8 cellular contexts compared by ENCODE assay signal in genomic region chr10:129963076-129963830, GRCh38. TPM values are rescaled to one million over a fixed set of nuclear protein-coding genes. Genes with fewer than 3 reads are reported as not detected.
DNase-seq lines count a peak whose midpoint lies in the region; ATAC-seq and TF ChIP-seq lines count a peak whose summit lies in the region.

No MANE protein-coding gene starts in this region.

- peaks cover 61% of the 10 kb centered on the region for H3K27me3 Mint-ChIP-seq in activated CD8-positive, alpha-beta T cell treated with anti-CD3 and anti-CD28 coated beads for 36 hours

- no peak overlapping the region for H3K27ac Mint-ChIP-seq in activated CD8-positive, alpha-beta T cell treated with anti-CD3 and anti-CD28 coated beads for 36 hours

- POLR2A ChIA-PET in activated CD8-positive, alpha-beta T cell treated with anti-CD3 and anti-CD28 coated beads for 36 hours (lab: Charles Lee): no interaction called here

- H3K4me3 Mint-ChIP-seq in activated CD8-positive, alpha-beta T cell treated with anti-CD3 and anti-CD28 coated beads for 36 hours: peak overlapping the region; percentile 58

- no peaks in the 10 kb centered on the region for H3K36me3 Mint-ChIP-seq in activated CD8-positive, alpha-beta T cell treated with anti-CD3 and anti-CD28 coated beads for 36 hours (ENCODE audit: low read depth)

- H3K9me3 Mint-ChIP-seq in activated CD8-positive, alpha-beta T cell treated with anti-CD3 and anti-CD28 coated beads for 36 hours: no peaks in the 10 kb centered on the region

- peaks cover 19 to 39% of the 10 kb centered on the region in 2 donors for H3K27me3 ChIP-seq in right atrium auricular region
- H3K27me3 ChIP-seq in skeletal muscle tissue (ENCODE audit: control insufficient read depth in 3 of 3, insufficient read depth in 3 of 3, low read length in 3 of 3): peaks cover 0 to 67% (median 52%) of the 10 kb centered on the region in 3 donors

- DNase-seq in DMS53 (lab: John Stamatoyannopoulos, UW) (peak; percentile 3), DMS53 treated with DMSO at 0.1 percent for 48 hours (lab: John Stamatoyannopoulos, UW; ENCODE audit: unreplicated experiment) (no peak), right atrium auricular region (ENCODE audit: low spot score) (peak; percentile 61)
- DNase-seq in activated CD8-positive, alpha-beta T cell treated with anti-CD3 and anti-CD28 coated beads for 36 hours: no peak

- H3K4me1 ChIP-seq in right atrium auricular region: peaks cover 0 to 26% of the 10 kb centered on the region in 2 donors
- H3K4me1 ChIP-seq in skeletal muscle tissue (ENCODE audit: control insufficient read depth in 3 of 3, insufficient read depth in 3 of 3, low read length in 3 of 3): peaks cover 9 to 21% (median 11%) of the 10 kb centered on the region in 3 donors

- TF ChIP-seq CTCF in activated CD8-positive, alpha-beta T cell treated with anti-CD3 and anti-CD28 coated beads for 36 hours (IDR thresholded peaks at IDR 0.05): no peak
- no peak for TF ChIP-seq CTCF in right atrium auricular region (IDR thresholded peaks at IDR 0.05)

- CTCF ChIA-PET in activated CD8-positive, alpha-beta T cell treated with anti-CD3 and anti-CD28 coated beads for 36 hours (lab: Charles Lee): no interaction called here

- peak overlapping the region; percentile 50 to 68 for H3K4me3 ChIP-seq in right atrium auricular region
- H3K4me3 ChIP-seq in skeletal muscle tissue (ENCODE audit: low read length in 3 of 3): peak overlapping the region; percentile 73 to 89 (median 74)

- peak overlapping the region; percentile 60 to 80 (median 79) for H3K9ac ChIP-seq in skeletal muscle tissue (ENCODE audit: low read depth in 1 of 3, low read length in 3 of 3)

- peak; percentile 14 for ATAC-seq in activated CD8-positive, alpha-beta T cell treated with anti-CD3 and anti-CD28 coated beads for 36 hours
- no peak for ATAC-seq in HG03280 (IDR thresholded peaks at IDR 0.05; ENCODE audit: unreplicated experiment)
- no peak for ATAC-seq in GM18520 (IDR thresholded peaks at IDR 0.05; ENCODE audit: unreplicated experiment)
- ATAC-seq in GM19324 (IDR thresholded peaks at IDR 0.05; ENCODE audit: low FRiP score, unreplicated experiment): no peak

- H3K27ac ChIP-seq in right atrium auricular region: peak overlapping the region; percentile 82 to 85
- peak overlapping the region; percentile 72 for H3K27ac ChIP-seq in skeletal muscle tissue (ENCODE audit: low read depth, low read length)

- peaks cover 20% of the 10 kb centered on the region for H3K4me1 Mint-ChIP-seq in activated CD8-positive, alpha-beta T cell treated with anti-CD3 and anti-CD28 coated beads for 36 hours (ENCODE audit: low read depth)

- H3K9me3 ChIP-seq in right atrium auricular region (no peaks in the 10 kb centered on the region), skeletal muscle tissue (ENCODE audit: control insufficient read depth in 3 of 3, low read length in 3 of 3) (no peaks in the 10 kb centered on the region)

- intact Hi-C loops in activated CD8-positive, alpha-beta T cell treated with anti-CD3 and anti-CD28 coated beads for 36 hours (cut with micrococcal nuclease): no loop called here

- H3K36me3 ChIP-seq in right atrium auricular region (no peaks in the 10 kb centered on the region), skeletal muscle tissue (ENCODE audit: control insufficient read depth in 3 of 3, insufficient read depth in 3 of 3, low read length in 3 of 3) (no peaks in the 10 kb centered on the region)

RNA-seq across cellular contexts. Expression of gene EBF3, which starts 0.8 kb away (rescaled TPM):
- total RNA-seq in activated CD8-positive, alpha-beta T cell treated with anti-CD3 and anti-CD28 coated beads for 36 hours: not detected
- total RNA-seq in right atrium auricular region (1 to 10 TPM; 5.8 to 6.9 TPM), skeletal muscle tissue (33.4 TPM)

Comparison
In these comparisons a context has a peak if more than half of its experiments do, and no peak if none do; other contexts are left out.
1. DNase-seq: peak in DMS53 (single experiment) and right atrium auricular region (single experiment); none in DMS53 treated with DMSO at 0.1 percent for 48 hours (single experiment) and activated CD8-positive, alpha-beta T cell treated with anti-CD3 and anti-CD28 coated beads for 36 hours (single experiment).
2. RNA of gene EBF3, which starts 0.8 kb away (total RNA-seq): 33.4 TPM in skeletal muscle tissue (single experiment) and 5.8 to 6.9 TPM in right atrium auricular region; not detected in activated CD8-positive, alpha-beta T cell treated with anti-CD3 and anti-CD28 coated beads for 36 hours; every median in the first group is over 4 times any median in the second.